Comparison of ENCODE assay signal across 2 cellular contexts in the genomic region with DNA sequence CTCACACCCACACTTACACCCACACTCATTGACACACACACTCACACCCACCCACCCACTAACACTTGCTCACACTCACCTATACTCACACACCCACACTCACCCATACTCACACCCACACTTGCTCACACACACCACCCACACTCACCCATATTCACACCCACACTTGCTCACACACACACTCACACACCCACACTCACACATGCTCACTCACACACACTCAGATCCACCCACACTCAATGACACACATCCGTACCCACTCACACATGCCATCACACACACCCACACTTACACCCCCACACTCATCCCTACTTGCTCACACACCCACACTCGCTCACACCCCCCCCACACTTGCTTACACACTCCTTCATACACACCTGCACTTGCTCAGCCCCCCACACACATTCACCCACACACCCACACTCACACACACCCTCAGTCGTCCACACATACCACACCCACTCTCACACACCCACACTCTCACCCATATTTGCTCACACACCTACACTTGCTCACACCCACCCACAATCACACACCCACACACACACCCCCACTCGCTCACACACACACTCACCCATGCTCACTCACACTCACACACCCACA.
TF ChIP-seq lines count a peak whose summit lies in the region.

No MANE protein-coding gene starts in this region.

TF ChIP-seq in IMR-90, 13 proteins besides CTCF, POLR2A, EP300 and RAD21:
- no peak for TF ChIP-seq RCOR1 (IDR thresholded peaks at IDR 0.05; ENCODE audit: insufficient replicate concordance, low read length)
- no peak for TF ChIP-seq FOS (IDR thresholded peaks at IDR 0.05; ENCODE audit: low read depth, low read length)
- TF ChIP-seq CHD1 (IDR thresholded peaks at IDR 0.05; ENCODE audit: low read depth, low read length): no peak
- TF ChIP-seq MAZ (IDR thresholded peaks at IDR 0.05; ENCODE audit: borderline replicate concordance, low read depth, low read length): no peak
- no peak for TF ChIP-seq BHLHE40 (IDR thresholded peaks at IDR 0.05; ENCODE audit: low read depth, low read length)
- TF ChIP-seq, protein P1, sequence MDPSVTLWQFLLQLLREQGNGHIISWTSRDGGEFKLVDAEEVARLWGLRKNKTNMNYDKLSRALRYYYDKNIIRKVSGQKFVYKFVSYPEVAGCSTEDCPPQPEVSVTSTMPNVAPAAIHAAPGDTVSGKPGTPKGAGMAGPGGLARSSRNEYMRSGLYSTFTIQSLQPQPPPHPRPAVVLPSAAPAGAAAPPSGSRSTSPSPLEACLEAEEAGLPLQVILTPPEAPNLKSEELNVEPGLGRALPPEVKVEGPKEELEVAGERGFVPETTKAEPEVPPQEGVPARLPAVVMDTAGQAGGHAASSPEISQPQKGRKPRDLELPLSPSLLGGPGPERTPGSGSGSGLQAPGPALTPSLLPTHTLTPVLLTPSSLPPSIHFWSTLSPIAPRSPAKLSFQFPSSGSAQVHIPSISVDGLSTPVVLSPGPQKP (IDR thresholded peaks at IDR 0.05; ENCODE audit: borderline replicate concordance, low read depth, low read length): no peak
- TF ChIP-seq, protein P2, sequence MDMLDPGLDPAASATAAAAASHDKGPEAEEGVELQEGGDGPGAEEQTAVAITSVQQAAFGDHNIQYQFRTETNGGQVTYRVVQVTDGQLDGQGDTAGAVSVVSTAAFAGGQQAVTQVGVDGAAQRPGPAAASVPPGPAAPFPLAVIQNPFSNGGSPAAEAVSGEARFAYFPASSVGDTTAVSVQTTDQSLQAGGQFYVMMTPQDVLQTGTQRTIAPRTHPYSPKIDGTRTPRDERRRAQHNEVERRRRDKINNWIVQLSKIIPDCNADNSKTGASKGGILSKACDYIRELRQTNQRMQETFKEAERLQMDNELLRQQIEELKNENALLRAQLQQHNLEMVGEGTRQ (IDR thresholded peaks at IDR 0.05; ENCODE audit: low read depth, low read length): no peak
- no peak for TF ChIP-seq MXI1 (IDR thresholded peaks at IDR 0.05; ENCODE audit: borderline replicate concordance, low read depth, low read length)
- TF ChIP-seq CEBPB (IDR thresholded peaks at IDR 0.05; ENCODE audit: low read depth, low read length): no peak
- TF ChIP-seq NFE2L2 (IDR thresholded peaks at IDR 0.05; ENCODE audit: low read depth, low read length): no peak
- no peak for TF ChIP-seq MAFK (IDR thresholded peaks at IDR 0.05; ENCODE audit: low read depth, low read length)
- TF ChIP-seq SMC3 (IDR thresholded peaks at IDR 0.05; ENCODE audit: low read depth, low read length): no peak
- no peak for TF ChIP-seq RFX5 (IDR thresholded peaks at IDR 0.05; ENCODE audit: low read depth, low read length)

TF ChIP-seq in H1, 55 proteins besides CTCF, POLR2A, EP300 and RAD21:
- no peak for TF ChIP-seq TAF1 (IDR thresholded peaks at IDR 0.05; ENCODE audit: low read depth, low read length)
- no peak for TF ChIP-seq RFX5 (IDR thresholded peaks at IDR 0.05; ENCODE audit: borderline replicate concordance, low read depth, low read length)
- TF ChIP-seq POU5F1 (IDR thresholded peaks at IDR 0.05; ENCODE audit: low read depth, low read length): no peak
- TF ChIP-seq POLR2AphosphoS5 (IDR thresholded peaks at IDR 0.05; ENCODE audit: low read depth, low read length): no peak
- no peak for TF ChIP-seq SP1 (IDR thresholded peaks at IDR 0.05; ENCODE audit: low read depth, low read length)
- TF ChIP-seq PHF8 (conservative IDR thresholded peaks at IDR 0.05; ENCODE audit: low read depth, low read length): no peak
- TF ChIP-seq CBX5 (IDR thresholded peaks at IDR 0.05; ENCODE audit: low read depth, low read length): no peak
- no peak for TF ChIP-seq TBP (IDR thresholded peaks at IDR 0.05; ENCODE audit: low read depth, low read length)
- TF ChIP-seq FOSL1 (IDR thresholded peaks at IDR 0.05; ENCODE audit: insufficient read depth, low read depth, low read length): no peak
- TF ChIP-seq KDM4A (IDR thresholded peaks at IDR 0.05; ENCODE audit: low read depth, low read length, severe bottlenecking): no peak
- TF ChIP-seq TCF12 (IDR thresholded peaks at IDR 0.05; ENCODE audit: low read depth, low read length): no peak
TF ChIP-seq in H1: peak in this region for 0.
